15 cellular contexts compared by ENCODE assay signal in genomic region chr1:211324992-211325775, GRCh38. TPM values are rescaled to one million over a fixed set of nuclear protein-coding genes. Genes with fewer than 3 reads are reported as not detected.
DNase-seq lines count a peak whose midpoint lies in the region; ATAC-seq and TF ChIP-seq lines count a peak whose summit lies in the region.
"Had no signal": no experiment of that assay in that cellular context is flagged by ENCODE, and none has a peak within 500 bp of the region (broad histone marks: within the 10 kb centered on the region; RNA-seq: fewer than 3 reads in every experiment).

No MANE protein-coding gene starts in this region.

- DNase-seq in activated CD8-positive, alpha-beta memory T cell treated with anti-CD3 and anti-CD28 coated beads, Interleukin-2, amount 10 ng/mL, durations not matched to agents 7 days and 5 days = no peak
- no peak for DNase-seq in activated CD8-positive, alpha-beta memory T cell treated with anti-CD3 and anti-CD28 coated beads, Interleukin-2, amount 50 U/mL, for 48 hours
- DNase-seq in NCI-H146 (lab: John Stamatoyannopoulos, UW) (peak; percentile 28), progenitor cell of endocrine pancreas (ENCODE audit: low spot score, unreplicated experiment) (no peak), glutamatergic neuron (no peak), left ventricle myocardium inferior (no peak)
- DNase-seq in activated naive CD8-positive, alpha-beta T cell treated with anti-CD3 and anti-CD28 coated beads for 36 hours = no peak
- DNase-seq: anterior cingulate cortex; EL; KG1; midbrain; NCI-H187 treated with DMSO at 0.1 percent for 48 hours; stimulated activated CD4-positive, alpha-beta T cell treated with anti-CD3 and anti-CD28 coated beads, Interleukin-2, amount 100 ng/mL, for 24 hours had no signal

- H3K4me1 Mint-ChIP-seq in activated CD8-positive, alpha-beta memory T cell treated with anti-CD3 and anti-CD28 coated beads, Interleukin-2, amount 10 ng/mL, durations not matched to agents 7 days and 5 days = peaks cover 60% of the 10 kb centered on the region
- H3K4me1 Mint-ChIP-seq in activated naive CD8-positive, alpha-beta T cell treated with anti-CD3 and anti-CD28 coated beads for 36 hours = peaks cover 73% of the 10 kb centered on the region
- H3K4me1 Mint-ChIP-seq in progenitor cell of endocrine pancreas (ENCODE audit: low read depth) (peaks cover 5% of the 10 kb centered on the region), glutamatergic neuron (ENCODE audit: low read depth, unreplicated experiment) (peaks cover 6% of the 10 kb centered on the region)

- no peaks in the 10 kb centered on the region for H3K9me3 Mint-ChIP-seq in activated CD8-positive, alpha-beta memory T cell treated with anti-CD3 and anti-CD28 coated beads, Interleukin-2, amount 10 ng/mL, durations not matched to agents 7 days and 5 days (ENCODE audit: low read depth)
- H3K9me3 Mint-ChIP-seq in activated naive CD8-positive, alpha-beta T cell treated with anti-CD3 and anti-CD28 coated beads for 36 hours = no peaks in the 10 kb centered on the region
- H3K9me3 Mint-ChIP-seq in progenitor cell of endocrine pancreas (ENCODE audit: low read depth) = no peaks in the 10 kb centered on the region
- H3K9me3 Mint-ChIP-seq in glutamatergic neuron (ENCODE audit: unreplicated experiment) = peaks cover 8% of the 10 kb centered on the region

- H3K27me3 ChIP-seq in left ventricle myocardium inferior (ENCODE audit: low read depth) = no peaks in the 10 kb centered on the region

- H3K36me3 Mint-ChIP-seq in activated CD8-positive, alpha-beta memory T cell treated with anti-CD3 and anti-CD28 coated beads, Interleukin-2, amount 10 ng/mL, durations not matched to agents 7 days and 5 days = peaks cover 8% of the 10 kb centered on the region
- peaks cover 8% of the 10 kb centered on the region for H3K36me3 Mint-ChIP-seq in activated naive CD8-positive, alpha-beta T cell treated with anti-CD3 and anti-CD28 coated beads for 36 hours
- no peaks in the 10 kb centered on the region for H3K36me3 Mint-ChIP-seq in progenitor cell of endocrine pancreas (ENCODE audit: insufficient read depth)
- H3K36me3 Mint-ChIP-seq in glutamatergic neuron (ENCODE audit: unreplicated experiment) = no peaks in the 10 kb centered on the region

- H3K27ac Mint-ChIP-seq in activated CD8-positive, alpha-beta memory T cell treated with anti-CD3 and anti-CD28 coated beads, Interleukin-2, amount 10 ng/mL, durations not matched to agents 7 days and 5 days = peak overlapping the region; percentile 32
- peak overlapping the region; percentile 57 for H3K27ac Mint-ChIP-seq in activated naive CD8-positive, alpha-beta T cell treated with anti-CD3 and anti-CD28 coated beads for 36 hours
- H3K27ac Mint-ChIP-seq in progenitor cell of endocrine pancreas (no peak overlapping the region), glutamatergic neuron (ENCODE audit: unreplicated experiment) (no peak overlapping the region)

- CTCF ChIA-PET in activated CD8-positive, alpha-beta memory T cell treated with anti-CD3 and anti-CD28 coated beads, Interleukin-2, amount 10 ng/mL, durations not matched to agents 7 days and 5 days (lab: Charles Lee) = interaction anchor here (0.6 to 9.8 kb wide), 4 partner anchors 29 to 187 kb away, joined by 3 to 85 read pairs (median 11); no protein-coding TSS in a partner anchor

- H3K36me3 ChIP-seq in left ventricle myocardium inferior = no peaks in the 10 kb centered on the region

- no peaks in the 10 kb centered on the region for H3K27me3 Mint-ChIP-seq in activated CD8-positive, alpha-beta memory T cell treated with anti-CD3 and anti-CD28 coated beads, Interleukin-2, amount 10 ng/mL, durations not matched to agents 7 days and 5 days
- no peaks in the 10 kb centered on the region for H3K27me3 Mint-ChIP-seq in activated naive CD8-positive, alpha-beta T cell treated with anti-CD3 and anti-CD28 coated beads for 36 hours
- peaks cover 51% of the 10 kb centered on the region for H3K27me3 Mint-ChIP-seq in progenitor cell of endocrine pancreas
- H3K27me3 Mint-ChIP-seq in glutamatergic neuron (ENCODE audit: unreplicated experiment) = peaks cover 6% of the 10 kb centered on the region

- no peak for TF ChIP-seq CTCF in progenitor cell of endocrine pancreas (IDR thresholded peaks at IDR 0.05; ENCODE audit: unreplicated experiment)
- TF ChIP-seq CTCF in glutamatergic neuron (IDR thresholded peaks at IDR 0.05; ENCODE audit: partially characterized antibody, unreplicated experiment) = no peak
- no peak for TF ChIP-seq CTCF in left ventricle myocardium inferior (IDR thresholded peaks at IDR 0.05; ENCODE audit: borderline replicate concordance)

- no peak overlapping the region for H3K4me3 ChIP-seq in left ventricle myocardium inferior

- intact Hi-C loops in left ventricle myocardium inferior (cut with micrococcal nuclease) = no loop called here

- peaks cover 21% of the 10 kb centered on the region for H3K4me1 ChIP-seq in left ventricle myocardium inferior

- H3K27ac ChIP-seq in left ventricle myocardium inferior (replicated peaks) = no peak overlapping the region

- H3K4me3 Mint-ChIP-seq in activated CD8-positive, alpha-beta memory T cell treated with anti-CD3 and anti-CD28 coated beads, Interleukin-2, amount 10 ng/mL, durations not matched to agents 7 days and 5 days = peak overlapping the region; percentile 35
- peak overlapping the region; percentile 45 for H3K4me3 Mint-ChIP-seq in activated naive CD8-positive, alpha-beta T cell treated with anti-CD3 and anti-CD28 coated beads for 36 hours
- H3K4me3 Mint-ChIP-seq in progenitor cell of endocrine pancreas (ENCODE audit: low read depth) (peak overlapping the region; percentile 70), glutamatergic neuron (ENCODE audit: unreplicated experiment) (no peak overlapping the region)

- no peak for ATAC-seq in activated CD8-positive, alpha-beta memory T cell treated with anti-CD3 and anti-CD28 coated beads, Interleukin-2, amount 10 ng/mL, durations not matched to agents 7 days and 5 days
- no peak for ATAC-seq in HG02642 (IDR thresholded peaks at IDR 0.05; ENCODE audit: poor library complexity, unreplicated experiment)
- ATAC-seq: SK-N-SH treated with all-trans-retinoic acid at 6 μM for 48 hours had no signal

- H3K9me3 ChIP-seq in left ventricle myocardium inferior (replicated peaks) = no peaks in the 10 kb centered on the region

RNA-seq across cellular contexts. Expression of gene TRAF5, which starts 1.4 kb away (rescaled TPM):
- 10 to 100 TPM; 49.7 to 63.2 TPM for total RNA-seq in activated CD8-positive, alpha-beta memory T cell treated with anti-CD3 and anti-CD28 coated beads, Interleukin-2, amount 10 ng/mL, durations not matched to agents 7 days and 5 days
- total RNA-seq in activated naive CD8-positive, alpha-beta T cell treated with anti-CD3 and anti-CD28 coated beads for 36 hours = 10 to 100 TPM; 23.7 to 24.4 TPM
- total RNA-seq in progenitor cell of endocrine pancreas (4.5 and 7.1 TPM in 2 replicates), glutamatergic neuron (ENCODE audit: unreplicated experiment) (9.7 TPM), left ventricle myocardium inferior (1.5 TPM)

Comparison
In these comparisons a context has a peak if more than half of its experiments do, and no peak if none do; other contexts are left out.
1. H3K27ac Mint-ChIP-seq: peak in activated CD8-positive, alpha-beta memory T cell treated with anti-CD3 and anti-CD28 coated beads, Interleukin-2, amount 10 ng/mL, durations not matched to agents 7 days and 5 days (single experiment) and activated naive CD8-positive, alpha-beta T cell treated with anti-CD3 and anti-CD28 coated beads for 36 hours (single experiment); none in progenitor cell of endocrine pancreas (single experiment) and glutamatergic neuron (single experiment).